8 cellular contexts compared by ENCODE assay signal in the genomic region with DNA sequence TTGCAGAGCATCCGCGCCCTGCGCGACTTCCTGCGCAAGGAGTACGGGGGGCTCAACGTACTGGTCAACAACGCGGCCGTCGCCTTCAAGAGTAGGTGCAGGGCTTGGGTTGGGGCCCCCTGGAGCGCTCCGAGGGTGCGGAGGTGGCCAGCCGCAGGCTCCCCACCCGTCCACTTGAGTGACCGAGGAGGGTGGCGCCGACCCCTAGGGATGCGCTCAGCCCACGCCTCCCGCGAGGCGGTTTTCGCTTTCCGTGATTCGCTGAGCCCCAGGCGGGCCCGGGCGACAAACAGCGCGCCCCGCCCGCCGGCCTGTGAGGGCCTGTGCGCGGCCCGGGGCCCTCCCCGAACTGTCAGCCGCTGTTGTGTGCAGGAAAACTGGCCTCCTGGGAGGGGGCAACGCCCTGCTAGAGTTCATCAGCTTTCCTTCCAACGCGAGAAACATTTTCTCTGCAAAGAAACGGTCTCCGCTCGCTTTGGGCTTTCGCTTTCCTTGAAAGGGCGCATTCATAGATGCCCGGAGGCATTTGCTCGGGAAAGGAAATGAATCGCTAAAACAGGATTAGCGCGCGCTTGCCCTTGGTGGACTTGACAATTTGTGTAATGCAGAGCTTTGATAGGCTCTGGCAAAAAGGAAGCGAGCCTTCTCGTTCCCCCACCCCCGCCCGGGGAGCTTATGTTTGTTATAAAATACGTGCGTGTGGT. TPM values are rescaled to one million over a fixed set of nuclear protein-coding genes. Genes with fewer than 3 reads are reported as not detected.
DNase-seq lines count a peak whose midpoint lies in the region; ATAC-seq and TF ChIP-seq lines count a peak whose summit lies in the region.

No MANE protein-coding gene starts in this region.

- TSS peak; percentile 17 for BruUV-seq in HCT116 (replicated peaks; lab: Mats Ljungman, UMichigan)

- no peaks in the 10 kb centered on the region for H3K9me3 Mint-ChIP-seq in effector memory CD8-positive, alpha-beta T cell

- H2AFZ ChIP-seq in HCT116 (ENCODE audit: low read depth, low read length, poor library complexity, severe bottlenecking) = peak overlapping the region; percentile 42

- POLR2A ChIA-PET in HCT116 (lab: Charles Lee) = no interaction called here

- intact Hi-C loops in HCT116 (cut with micrococcal nuclease) = no loop called here
- intact Hi-C loops in lower lobe of right lung (cut with DNase I) = no loop called here

- peak overlapping the region; percentile 99 for H3K4me2 ChIP-seq in HCT116 (ENCODE audit: low read length)

- CTCF ChIA-PET in HCT116 (lab: Charles Lee) = no interaction called here

- H3K4me3 Mint-ChIP-seq in effector memory CD8-positive, alpha-beta T cell = peak overlapping the region; percentile 91 to 95

- H3K4me1 ChIP-seq in BE2C = no peaks in the 10 kb centered on the region
- peaks cover 24 to 33% of the 10 kb centered on the region in 2 experiments for H3K4me1 ChIP-seq in HCT116 (ENCODE audit: control insufficient read depth in 1 of 2, insufficient read depth in 2 of 2, low read length in 2 of 2)
- H3K4me1 ChIP-seq in lower lobe of right lung = peaks cover 23% of the 10 kb centered on the region

- no peaks in the 10 kb centered on the region for H4K20me1 ChIP-seq in HCT116 (ENCODE audit: insufficient read depth)

- H3K27me3 ChIP-seq in BE2C (peaks cover 53% of the 10 kb centered on the region), HCT116 (ENCODE audit: insufficient read depth, low read length) (no peaks in the 10 kb centered on the region), lower lobe of right lung (ENCODE audit: low read depth) (no peaks in the 10 kb centered on the region)

- peak overlapping the region; percentile 38 to 90 for H3K27ac Mint-ChIP-seq in effector memory CD8-positive, alpha-beta T cell

- H3K4me1 Mint-ChIP-seq in effector memory CD8-positive, alpha-beta T cell (ENCODE audit: low read depth in 2 of 2) = peaks cover 8 to 13% of the 10 kb centered on the region in 2 donors

- no peak for TF ChIP-seq POLR2A in HCT116 (IDR thresholded peaks at IDR 0.05; ENCODE audit: borderline replicate concordance, extremely low read depth, insufficient read depth, insufficient read length)

- ATAC-seq in HCT116 (peak; percentile 79), lower lobe of right lung (peak; percentile 85 to 87), GM19351 (IDR thresholded peaks at IDR 0.05; ENCODE audit: unreplicated experiment) (no peak)
- peak; percentile 84 for ATAC-seq in effector memory CD8-positive, alpha-beta T cell (replicated peaks)

- H3K36me3 Mint-ChIP-seq in effector memory CD8-positive, alpha-beta T cell (ENCODE audit: insufficient read depth) = peaks cover 8% of the 10 kb centered on the region

- peak; percentile 39 for DNase-seq in BE2C
- DNase-seq in HCT116 (ENCODE audit: low read depth, low spot score) = no peak
- DNase-seq in NCI-H82 (lab: John Stamatoyannopoulos, UW) = peak; percentile 81
- peak in 2 of 3 experiments; percentile 31 to 32 for DNase-seq in activated CD8-positive, alpha-beta memory T cell treated with anti-CD3 and anti-CD28 coated beads for 48 hours (ENCODE audit: low read depth in 2 of 3, low spot score in 2 of 3)
- peak in 2 of 3 experiments; percentile 12 to 29 for DNase-seq in effector memory CD8-positive, alpha-beta T cell
- DNase-seq in lower lobe of right lung = peak; percentile 71
- DNase-seq in stimulated activated CD4-positive, alpha-beta T cell treated with anti-CD3 and anti-CD28 coated beads, TNF-alpha, amount 100 ng/mL, for 48 hours (ENCODE audit: low read depth in 3 of 3) = peak in 2 of 3 donors; percentile 28 to 45

- TF ChIP-seq RAD21 in HCT116 (IDR thresholded peaks at IDR 0.05; ENCODE audit: low read depth) = no peak

- H3K27ac ChIP-seq in HCT116 (ENCODE audit: low read depth, low read length) = peak overlapping the region; percentile 59; the same call in 1 of the 2 replicates
- peak overlapping the region; percentile 86 for H3K27ac ChIP-seq in lower lobe of right lung

- no peaks in the 10 kb centered on the region for H3K79me2 ChIP-seq in HCT116 (ENCODE audit: insufficient read depth, low read length)

- H3K36me3 ChIP-seq in BE2C (no peaks in the 10 kb centered on the region), HCT116 (ENCODE audit: control insufficient read depth in 1 of 2, insufficient read depth in 2 of 2, low read length in 2 of 2) (no peaks in the 10 kb centered on the region), lower lobe of right lung (no peaks in the 10 kb centered on the region)

- TF ChIP-seq CTCF in BE2C (IDR thresholded peaks at IDR 0.05; ENCODE audit: low read depth, low read length) (no peak), HCT116 (IDR thresholded peaks at IDR 0.05 in 2 of 3, conservative IDR thresholded peaks at IDR 0.05 in 1 of 3; ENCODE audit: borderline replicate concordance in 1 of 3, insufficient read depth in 1 of 3, low read depth in 2 of 3, low read length in 2 of 3) (no peak), lower lobe of right lung (IDR thresholded peaks at IDR 0.05) (no peak)

- no peaks in the 10 kb centered on the region for H3K27me3 Mint-ChIP-seq in effector memory CD8-positive, alpha-beta T cell

- RAD21 ChIA-PET in HCT116 (lab: Charles Lee; ENCODE audit: low non-redundant PET in 1 of 2, low total read pairs in 2 of 2, uncharacterized antibody in 2 of 2, unreplicated experiment in 2 of 2) = no interaction called here

- H3K4me3 ChIP-seq in BE2C (ENCODE audit: low read depth, low read length) = peak overlapping the region; percentile 55
- H3K4me3 ChIP-seq in HCT116 (replicated peaks in 1 of 2; ENCODE audit: low read depth in 1 of 2, low read length in 2 of 2) = peak overlapping the region; percentile 51 to 77
- peak overlapping the region; percentile 72 for H3K4me3 ChIP-seq in lower lobe of right lung

- peak overlapping the region; percentile 62 for H3K9ac ChIP-seq in HCT116 (ENCODE audit: low read length)

- no peaks in the 10 kb centered on the region for H3K9me2 ChIP-seq in HCT116 (ENCODE audit: insufficient read depth)

- H3K9me3 ChIP-seq in BE2C (no peaks in the 10 kb centered on the region), HCT116 (ENCODE audit: control insufficient read depth in 1 of 2, insufficient read depth in 1 of 2, low read depth in 1 of 2, low read length in 2 of 2) (no peaks in the 10 kb centered on the region), lower lobe of right lung (no peaks in the 10 kb centered on the region)

TF ChIP-seq in HCT116, 20 proteins besides CTCF, POLR2A, EP300 and RAD21:
- TF ChIP-seq, protein P1, sequence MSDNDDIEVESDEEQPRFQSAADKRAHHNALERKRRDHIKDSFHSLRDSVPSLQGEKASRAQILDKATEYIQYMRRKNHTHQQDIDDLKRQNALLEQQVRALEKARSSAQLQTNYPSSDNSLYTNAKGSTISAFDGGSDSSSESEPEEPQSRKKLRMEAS (IDR thresholded peaks at IDR 0.05) = 0 out of 2 replicates have a peak, but pooled peaks have one; percentile 13
- no peak for TF ChIP-seq FOSL1 (IDR thresholded peaks at IDR 0.05; ENCODE audit: low read depth)
- TF ChIP-seq JUND (IDR thresholded peaks at IDR 0.05) = no peak
- TF ChIP-seq EZH2 (IDR thresholded peaks at IDR 0.05) = no peak
- TF ChIP-seq, protein P2, sequence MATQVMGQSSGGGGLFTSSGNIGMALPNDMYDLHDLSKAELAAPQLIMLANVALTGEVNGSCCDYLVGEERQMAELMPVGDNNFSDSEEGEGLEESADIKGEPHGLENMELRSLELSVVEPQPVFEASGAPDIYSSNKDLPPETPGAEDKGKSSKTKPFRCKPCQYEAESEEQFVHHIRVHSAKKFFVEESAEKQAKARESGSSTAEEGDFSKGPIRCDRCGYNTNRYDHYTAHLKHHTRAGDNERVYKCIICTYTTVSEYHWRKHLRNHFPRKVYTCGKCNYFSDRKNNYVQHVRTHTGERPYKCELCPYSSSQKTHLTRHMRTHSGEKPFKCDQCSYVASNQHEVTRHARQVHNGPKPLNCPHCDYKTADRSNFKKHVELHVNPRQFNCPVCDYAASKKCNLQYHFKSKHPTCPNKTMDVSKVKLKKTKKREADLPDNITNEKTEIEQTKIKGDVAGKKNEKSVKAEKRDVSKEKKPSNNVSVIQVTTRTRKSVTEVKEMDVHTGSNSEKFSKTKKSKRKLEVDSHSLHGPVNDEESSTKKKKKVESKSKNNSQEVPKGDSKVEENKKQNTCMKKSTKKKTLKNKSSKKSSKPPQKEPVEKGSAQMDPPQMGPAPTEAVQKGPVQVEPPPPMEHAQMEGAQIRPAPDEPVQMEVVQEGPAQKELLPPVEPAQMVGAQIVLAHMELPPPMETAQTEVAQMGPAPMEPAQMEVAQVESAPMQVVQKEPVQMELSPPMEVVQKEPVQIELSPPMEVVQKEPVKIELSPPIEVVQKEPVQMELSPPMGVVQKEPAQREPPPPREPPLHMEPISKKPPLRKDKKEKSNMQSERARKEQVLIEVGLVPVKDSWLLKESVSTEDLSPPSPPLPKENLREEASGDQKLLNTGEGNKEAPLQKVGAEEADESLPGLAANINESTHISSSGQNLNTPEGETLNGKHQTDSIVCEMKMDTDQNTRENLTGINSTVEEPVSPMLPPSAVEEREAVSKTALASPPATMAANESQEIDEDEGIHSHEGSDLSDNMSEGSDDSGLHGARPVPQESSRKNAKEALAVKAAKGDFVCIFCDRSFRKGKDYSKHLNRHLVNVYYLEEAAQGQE (IDR thresholded peaks at IDR 0.05; ENCODE audit: low read depth) = no peak
- TF ChIP-seq CBX3 (IDR thresholded peaks at IDR 0.05; ENCODE audit: low read depth) = no peak
- no peak for TF ChIP-seq EGR1 (IDR thresholded peaks at IDR 0.05; ENCODE audit: low read depth)
- peak; percentile 46; the same call in 1 of the 2 replicates for TF ChIP-seq ZFX (IDR thresholded peaks at IDR 0.05)

RNA-seq across cellular contexts. Expression of a gene that starts 0.7 kb away (rescaled TPM):
- not detected for polyA plus RNA-seq in BE2C (2012; ENCODE audit: insufficient read depth, insufficient read length, low read depth)
- total RNA-seq in HCT116 (2021; ENCODE audit: unreplicated experiment) (1.7 TPM), lower lobe of right lung (4.3 TPM)
- 0.72 and 1.9 TPM in 2 replicates for polyA plus RNA-seq in HCT116 (2012)

RNA-seq across cellular contexts. Expression of a gene that starts 21.1 kb away (rescaled TPM):
- polyA plus RNA-seq in BE2C (2012; ENCODE audit: insufficient read depth, insufficient read length, low read depth) = 0.32 TPM
- total RNA-seq in HCT116 (2021; ENCODE audit: unreplicated experiment) = 15.4 TPM
- 6.7 and 9.4 TPM in 2 replicates for polyA plus RNA-seq in HCT116 (2012)
- total RNA-seq in lower lobe of right lung = 24.6 TPM
